ENCODE assay signal across 10 cellular contexts in the genomic region with DNA sequence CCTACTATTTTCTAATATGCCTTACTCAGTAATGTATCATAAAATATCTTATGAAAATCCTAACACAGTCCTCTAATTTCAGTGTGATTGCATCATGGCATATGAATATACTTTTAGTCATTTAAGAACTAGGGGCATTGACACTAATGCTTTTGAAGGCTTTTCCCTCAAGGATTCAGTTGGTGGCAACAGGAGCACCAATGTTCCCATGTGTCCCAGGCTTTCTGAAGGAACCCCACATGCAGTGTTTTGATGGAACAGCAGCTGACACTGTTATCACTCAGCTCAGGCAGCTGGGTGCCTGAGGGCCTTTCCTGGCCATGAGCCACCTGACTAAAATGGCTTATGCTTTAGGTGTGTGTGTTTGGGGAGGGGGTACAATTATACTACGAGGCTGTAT.
A peak's percentile ranks its signal among the peaks of the same experiment; 100 is the strongest.
DNase-seq lines count a peak whose midpoint lies in the region; ATAC-seq and TF ChIP-seq lines count a peak whose summit lies in the region.
"Had no signal": no experiment of that assay in that cellular context is flagged by ENCODE, and none has a peak within 500 bp of the region (broad histone marks: within the 10 kb centered on the region; RNA-seq: fewer than 3 reads in every experiment).

No MANE protein-coding gene starts in this region.

- H3K4me1 ChIP-seq in RWPE2 (ENCODE audit: insufficient read depth, poor library complexity, severe bottlenecking) = no peaks in the 10 kb centered on the region
- H3K4me1 ChIP-seq in thyroid gland = peaks cover 29 to 37% of the 10 kb centered on the region in 2 donors
- no peaks in the 10 kb centered on the region for H3K4me1 ChIP-seq in Caco-2

- TF ChIP-seq CTCF in RWPE2 (IDR thresholded peaks at IDR 0.05; ENCODE audit: poor library complexity, severe bottlenecking) (no peak), thyroid gland (IDR thresholded peaks at IDR 0.05) (no peak), Caco-2 (IDR thresholded peaks at IDR 0.05; ENCODE audit: insufficient read depth in 1 of 2, low read depth in 1 of 2, low read length in 1 of 2, severe bottlenecking in 1 of 2, unreplicated experiment in 1 of 2) (no peak)

- H3K27ac ChIP-seq in RWPE2 (ENCODE audit: poor library complexity, severe bottlenecking) (no peak overlapping the region), thyroid gland (peak overlapping the region in 1 of 3 donors; percentile 96)

- no peak for TF ChIP-seq POLR2A in thyroid gland (IDR thresholded peaks at IDR 0.05)

- H3K27me3 ChIP-seq in RWPE2 (ENCODE audit: insufficient read depth, poor library complexity, severe bottlenecking) (no peaks in the 10 kb centered on the region), thyroid gland (no peaks in the 10 kb centered on the region), Caco-2 (replicated peaks; ENCODE audit: control insufficient read depth, insufficient read depth, low read length) (no peaks in the 10 kb centered on the region)

- H3K27me3 Mint-ChIP-seq in Caco-2 (ENCODE audit: insufficient read depth, unreplicated experiment) = no peaks in the 10 kb centered on the region

- no peaks in the 10 kb centered on the region for H3K36me3 Mint-ChIP-seq in Caco-2 (ENCODE audit: insufficient read depth, unreplicated experiment)

- no peaks in the 10 kb centered on the region for H3K9me3 Mint-ChIP-seq in Caco-2 (ENCODE audit: unreplicated experiment)

- no peak overlapping the region for H3K4me3 Mint-ChIP-seq in Caco-2 (ENCODE audit: unreplicated experiment)

- BruUV-seq in Caco-2 (replicated peaks; lab: Mats Ljungman, UMichigan) = no TSS peak

- H3K36me3 ChIP-seq in RWPE2 (ENCODE audit: low read depth) (no peaks in the 10 kb centered on the region), thyroid gland (no peaks in the 10 kb centered on the region), Caco-2 (ENCODE audit: control insufficient read depth, insufficient read depth, low read length) (no peaks in the 10 kb centered on the region)

- POLR2A ChIA-PET in Caco-2 (lab: Charles Lee) = no interaction called here

- CTCF ChIA-PET in Caco-2 (lab: Charles Lee) = interaction anchor here (0.8 kb wide), 1 partner anchor 27 kb away, joined by 7 read pairs; no protein-coding TSS in a partner anchor

- H3K4me3 ChIP-seq in RWPE2 (ENCODE audit: severe bottlenecking) (no peak overlapping the region), thyroid gland (replicated peaks in 1 of 3) (no peak overlapping the region), Caco-2 (ENCODE audit: low read depth, low read length) (no peak overlapping the region)

- H3K9me3 ChIP-seq in RWPE2 (ENCODE audit: severe bottlenecking) (no peaks in the 10 kb centered on the region), thyroid gland (no peaks in the 10 kb centered on the region), Caco-2 (no peaks in the 10 kb centered on the region)

- no peak overlapping the region for H3K27ac Mint-ChIP-seq in Caco-2 (ENCODE audit: unreplicated experiment)

- intact Hi-C loops in thyroid gland (cut with DNase I) = no loop called here
- intact Hi-C loops in Caco-2 (cut with micrococcal nuclease; ENCODE audit: unreplicated experiment) = no loop called here

- DNase-seq in NCI-H82 (lab: John Stamatoyannopoulos, UW) = peak; percentile 37
- DNase-seq in NCI-H82 treated with DMSO at 0.1 percent for 48 hours (lab: John Stamatoyannopoulos, UW; ENCODE audit: unreplicated experiment) = no peak
- no peak for DNase-seq in RWPE2 (ENCODE audit: low spot score)
- peak; percentile 44 for DNase-seq in fibroblast of the conjunctiva (ENCODE audit: low read depth)
- peak; percentile 47 to 59 for DNase-seq in thyroid gland
- no peak for DNase-seq in Caco-2
- DNase-seq in NCI-H510A treated with DMSO at 0.1 percent for 48 hours (lab: John Stamatoyannopoulos, UW) = no peak
- DNase-seq in H4 (ENCODE audit: low spot score) = no peak
- DNase-seq: midbrain; stimulated activated CD4-positive, alpha-beta T cell treated with anti-CD3 and anti-CD28 coated beads, Interleukin-15, amount 100 ng/mL, for 24 hours had no signal

- peaks cover 7% of the 10 kb centered on the region for H3K4me1 Mint-ChIP-seq in Caco-2 (ENCODE audit: low read depth, unreplicated experiment)

- 0 out of 3 replicates have a peak, but pooled peaks have one; percentile 8 for ATAC-seq in RWPE2 (ENCODE audit: low read depth)

- 15 to 43% methylated on average over 1 of the region's 1 CpG for WGBS in thyroid gland, 2 donors

Comparison
In these comparisons a context has a peak if more than half of its experiments do, and no peak if none do; other contexts are left out.
1. DNase-seq: peak in NCI-H82 (single experiment), fibroblast of the conjunctiva (single experiment) and thyroid gland (2 of 2); none in NCI-H82 treated with DMSO at 0.1 percent for 48 hours (single experiment), RWPE2 (single experiment), Caco-2 (0 of 2), NCI-H510A treated with DMSO at 0.1 percent for 48 hours (single experiment) and H4 (single experiment).